Comparison of ENCODE assay signal across 10 cellular contexts in genomic region chr12:110284597-110284996, GRCh38. TPM values are rescaled to one million over a fixed set of nuclear protein-coding genes. Genes with fewer than 3 reads are reported as not detected.
DNase-seq lines count a peak whose midpoint lies in the region; TF ChIP-seq lines count a peak whose summit lies in the region.
"Had no signal": no experiment of that assay in that cellular context is flagged by ENCODE, and none has a peak within 500 bp of the region (broad histone marks: within the 10 kb centered on the region; RNA-seq: fewer than 3 reads in every experiment).

No MANE protein-coding gene starts in this region.

- no peaks in the 10 kb centered on the region for H3K9me3 ChIP-seq in OCI-LY7 (ENCODE audit: low read length)
- no peaks in the 10 kb centered on the region for H3K9me3 ChIP-seq in endocrine pancreas (ENCODE audit: control insufficient read depth, low read length)
- H3K9me3 ChIP-seq: uterus had no signal

- CTCF ChIA-PET in OCI-LY7 (lab: Charles Lee; ENCODE audit: unreplicated experiment) = no interaction called here

- intact Hi-C loops in OCI-LY7 (cut with micrococcal nuclease; ENCODE audit: unreplicated experiment) = loop anchor here (10.0 kb wide), 1 partner anchor 300 kb away; the partner anchor contains the start of gene PPTC7

- no peak for DNase-seq in GM12865 (ENCODE audit: low read depth)
- no peak for DNase-seq in OCI-LY7 (ENCODE audit: low spot score)
- DNase-seq in retinal pigment epithelial cell (ENCODE audit: low read depth) = no peak
- no peak for DNase-seq in NCI-H2029 treated with DMSO at 0.1 percent for 48 hours (lab: John Stamatoyannopoulos, UW)
- DNase-seq in MV-4-11 (lab: John Stamatoyannopoulos, UW) = no peak
- DNase-seq in dedifferentiated amniotic fluid mesenchymal stem cell (ENCODE audit: extremely low spot score) = no peak
- no peak for DNase-seq in NCI-H146 (lab: John Stamatoyannopoulos, UW)
- DNase-seq: central memory CD4-positive, alpha-beta T cell; uterus had no signal

- TF ChIP-seq CTCF in GM12865 (IDR thresholded peaks at IDR 0.05; ENCODE audit: insufficient read depth, low read depth, low read length, missing control alignments) (no peak), OCI-LY7 (conservative IDR thresholded peaks at IDR 0.05; ENCODE audit: low read length) (no peak), retinal pigment epithelial cell (conservative IDR thresholded peaks at IDR 0.05; ENCODE audit: low read depth, low read length) (no peak)

- no peaks in the 10 kb centered on the region for H3K9me2 ChIP-seq in OCI-LY7 (ENCODE audit: insufficient read depth, low read length)

- peaks cover 53% of the 10 kb centered on the region for H3K4me1 ChIP-seq in OCI-LY7 (ENCODE audit: insufficient read depth, low read length, poor library complexity, severe bottlenecking)
- H3K4me1 ChIP-seq in endocrine pancreas (ENCODE audit: control insufficient read depth, insufficient read depth, low read length) = peaks cover 27% of the 10 kb centered on the region

- H3K27ac ChIP-seq in OCI-LY7 (ENCODE audit: low read depth, low read length, poor library complexity, severe bottlenecking) = peak overlapping the region; percentile 6
- H3K27ac ChIP-seq: uterus had no signal

- H3K4me2 ChIP-seq in OCI-LY7 (ENCODE audit: low read length) = peak overlapping the region; percentile 87

- H3K4me3 ChIP-seq in GM12865 (ENCODE audit: low read depth, low read length) (peak overlapping the region; percentile 96), OCI-LY7 (ENCODE audit: low read depth, low read length, poor library complexity, severe bottlenecking) (peak overlapping the region; percentile 86), endocrine pancreas (ENCODE audit: control insufficient read depth, insufficient read depth, low read length) (peak overlapping the region; percentile 99), retinal pigment epithelial cell (ENCODE audit: low read length) (peak overlapping the region; percentile 68)

- POLR2A ChIA-PET in OCI-LY7 (lab: Charles Lee) = interaction anchor here (0.5 to 1.3 kb wide), 7 partner anchors 8 to 436 kb away, joined by 3 to 9 read pairs (median 4); no protein-coding TSS in a partner anchor

- H2AFZ ChIP-seq in OCI-LY7 (ENCODE audit: low read length) = no peak overlapping the region

- H3K27me3 ChIP-seq in endocrine pancreas (ENCODE audit: control insufficient read depth, insufficient read depth, low read length) = no peaks in the 10 kb centered on the region
- H3K27me3 ChIP-seq: uterus had no signal

- H4K20me1 ChIP-seq in OCI-LY7 (ENCODE audit: insufficient read depth, low read length) = peaks cover 35% of the 10 kb centered on the region

- peaks cover 81% of the 10 kb centered on the region for H3K79me2 ChIP-seq in OCI-LY7 (ENCODE audit: insufficient read depth, low read depth, low read length)

- no peak overlapping the region for H3K9ac ChIP-seq in endocrine pancreas (ENCODE audit: control insufficient read depth, insufficient read depth, low read length)

- no TSS peak for BruUV-seq in OCI-LY7 (replicated peaks; lab: Mats Ljungman, UMichigan)

- peaks cover 79% of the 10 kb centered on the region for H3K36me3 ChIP-seq in OCI-LY7 (ENCODE audit: insufficient read depth, low read length)
- no peaks in the 10 kb centered on the region for H3K36me3 ChIP-seq in endocrine pancreas (ENCODE audit: control insufficient read depth, insufficient read depth, low read length)
- H3K36me3 ChIP-seq: uterus had no signal

RNA-seq across cellular contexts. Expression of gene ATP2A2, which starts 3.5 kb away (rescaled TPM):
- total RNA-seq in OCI-LY7 (2014; rRNA removed; shearing (Covaris generic)) = 84.1 and 93.5 TPM in 2 replicates
- total RNA-seq in OCI-LY7 (2022) = 166 and 178 TPM in 2 replicates
